In genomic region chr16:28823719-28824547, GRCh38 we compare ENCODE assay signal across 8 cellular contexts. TPM values are rescaled to one million over a fixed set of nuclear protein-coding genes. Genes with fewer than 3 reads are reported as not detected.
DNase-seq lines count a peak whose midpoint lies in the region; ATAC-seq, FAIRE-seq and TF ChIP-seq lines count a peak whose summit lies in the region.

No MANE protein-coding gene starts in this region.

- peak; percentile 91 for FAIRE-seq in GM12891 (lab: Jason Lieb, UNC)

- H3K36me3 ChIP-seq in heart left ventricle (peaks cover 0 to 42% (median 35%) of the 10 kb centered on the region in 9 donors), transverse colon (peaks cover 0 to 33% (median 10%) of the 10 kb centered on the region in 4 donors)

- peaks cover 0 to 33% (median 21%) of the 10 kb centered on the region in 12 donors for H3K4me1 ChIP-seq in heart left ventricle
- peaks cover 16 to 31% (median 24%) of the 10 kb centered on the region in 4 donors for H3K4me1 ChIP-seq in transverse colon

- no peak for TF ChIP-seq EP300 in transverse colon (IDR thresholded peaks at IDR 0.05; ENCODE audit: low read depth)

- intact Hi-C loops in heart left ventricle (cut with DNase I) = loop anchor here in 9 of 10 donors (1.0 to 5.0 kb wide), 11 partner anchors 21 to 128 kb away; partner anchors contain the start of genes TUFM (in 4 of the 9), SH2B1 (in 3 of the 9), NFATC2IP (in 2 of the 9) and ATP2A1 (in 1 of the 9)
- intact Hi-C loops in transverse colon (cut with DNase I; ENCODE audit: low total_unique reads) = no loop called here

- H3K4me3 ChIP-seq in heart left ventricle (peak overlapping the region; percentile 72 to 100 (median 99)), transverse colon (peak overlapping the region; percentile 84 to 100 (median 99))

- ATAC-seq in HG02852 (IDR thresholded peaks at IDR 0.05; ENCODE audit: unreplicated experiment) (peak; percentile 46), heart left ventricle (peak; percentile 92 to 97 (median 96))

- H3K27me3 ChIP-seq in heart left ventricle (no peaks in the 10 kb centered on the region), transverse colon (no peaks in the 10 kb centered on the region)

- TF ChIP-seq POLR2A in GM12891 (IDR thresholded peaks at IDR 0.05; ENCODE audit: low read depth, low read length) (no peak), heart left ventricle (IDR thresholded peaks at IDR 0.05) (peak in 1 of 2 donors; percentile 53), transverse colon (IDR thresholded peaks at IDR 0.05) (peak; percentile 71)

- 0 to 1% (median 0%) methylated on average over 58 to 75 of the region's 75 CpGs for WGBS in adipose tissue, 3 donors
- 0 to 2% (median 1%) methylated on average over 33 to 75 of the region's 75 CpGs for WGBS in heart left ventricle, 4 donors
- WGBS in transverse colon (ENCODE audit: low coverage in 1 of 2), 2 donors = 0% methylated on average over 35 of the region's 75 CpGs; no CpG with 5 or more reads in 1 of the 2 donors

- H3K27ac ChIP-seq in adipose tissue (ENCODE audit: low read depth, low read length) (peak overlapping the region; percentile 98), heart left ventricle (peak overlapping the region; percentile 90 to 100 (median 99)), transverse colon (peak overlapping the region; percentile 99 to 100 (median 100))

- in situ Hi-C loops in transverse colon (cut with MboI; ENCODE audit: low pct_ligation_motif_present in 1 of 4, low pct_unique_long_range_greater_than_20kb in 1 of 4, low sequenced_read_pairs in 3 of 4) = loop anchor here in 1 of 4 donors (10.0 kb wide), 1 partner anchor 121 kb away; no protein-coding TSS in a partner anchor

- H3K9me3 ChIP-seq in heart left ventricle = no peaks in the 10 kb centered on the region
- no peaks in the 10 kb centered on the region for H3K9me3 ChIP-seq in transverse colon

- peak in 11 of 12 donors; percentile 6 to 51 (median 31) for TF ChIP-seq CTCF in heart left ventricle (IDR thresholded peaks at IDR 0.05)
- TF ChIP-seq CTCF in transverse colon (IDR thresholded peaks at IDR 0.05) = peak in 4 of 5 experiments; percentile 21 to 67 (median 26)

- DNase-seq in GM12891 (ENCODE audit: insufficient read length, low spot score) (peak; percentile 91), NCI-H1436 treated with DMSO at 0.1 percent for 48 hours (lab: John Stamatoyannopoulos, UW) (peak; percentile 89), SW480 (ENCODE audit: low spot score) (peak; percentile 94), heart left ventricle (peak; percentile 98 to 99 (median 98)), pons (ENCODE audit: low spot score) (peak; percentile 94), transverse colon (peak; percentile 97)

TF ChIP-seq in GM12891, 5 proteins besides CTCF, POLR2A, EP300 and RAD21:
- TF ChIP-seq POU2F2 (IDR thresholded peaks at IDR 0.05; ENCODE audit: low read depth, low read length) (peak; percentile 51; the same call in 1 of the 2 replicates), PAX5 (IDR thresholded peaks at IDR 0.05; ENCODE audit: insufficient read depth, low read length, severe bottlenecking) (no peak), TAF1 (IDR thresholded peaks at IDR 0.05; ENCODE audit: low read depth, low read length) (peak; percentile 16; the same call in 1 of the 2 replicates), POLR2AphosphoS5 (IDR thresholded peaks at IDR 0.05; ENCODE audit: low read depth, low read length) (peak; percentile 76), SPI1 (IDR thresholded peaks at IDR 0.05; ENCODE audit: low read depth, low read length) (no peak)

RNA-seq across cellular contexts. Expression of gene ATXN2L, which starts 1.1 kb away (rescaled TPM):
- polyA plus RNA-seq in GM12891 (2012; ENCODE audit: low read depth, missing spikeins) = 95.9 TPM
- polyA plus RNA-seq in adipose tissue (10 to 100 TPM; 37.1 to 61.4 (median 53.0) TPM), heart left ventricle (10 to 100 TPM; 43.5 to 48.9 TPM)
- total RNA-seq in heart left ventricle (10 to 100 TPM; 33.7 to 73.9 (median 44.8) TPM), transverse colon (100 to 1,000 TPM in 3 of 4 donors, 10 to 100 TPM in 1; 90.2 to 165 (median 105) TPM)

RNA-seq across cellular contexts. Expression of gene TUFM, which starts 22.2 kb away (rescaled TPM):
- polyA plus RNA-seq in GM12891 (2012; ENCODE audit: low read depth, missing spikeins) = 166 TPM
- 100 to 1,000 TPM; 104 to 196 (median 119) TPM for polyA plus RNA-seq in adipose tissue
- 100 to 1,000 TPM; 179 to 250 (median 225) TPM for total RNA-seq in heart left ventricle
- polyA plus RNA-seq in heart left ventricle = 100 to 1,000 TPM; 281 to 384 TPM
- 100 to 1,000 TPM; 126 to 190 (median 143) TPM for total RNA-seq in transverse colon

RNA-seq across cellular contexts. Expression of gene SH2B1, which starts 39.7 kb away (rescaled TPM):
- polyA plus RNA-seq in GM12891 (2012; ENCODE audit: low read depth, missing spikeins) = 26.7 TPM
- polyA plus RNA-seq in adipose tissue = 10 to 100 TPM; 25.3 to 49.3 (median 28.3) TPM
- total RNA-seq in heart left ventricle = 10 to 100 TPM; 27.5 to 47.1 (median 34.7) TPM
- 10 to 100 TPM; 34.6 to 43.0 TPM for polyA plus RNA-seq in heart left ventricle
- 100 to 1,000 TPM in 1 of 4 donors, 10 to 100 TPM in 3; 28.5 to 111 (median 60.4) TPM for total RNA-seq in transverse colon

RNA-seq across cellular contexts. Expression of gene ATP2A1, which starts 54.4 kb away (rescaled TPM):
- polyA plus RNA-seq in GM12891 (2012; ENCODE audit: low read depth, missing spikeins) = 1.6 TPM
- polyA plus RNA-seq in adipose tissue = under 1 TPM; 0.34 to 0.46 (median 0.39) TPM
- total RNA-seq in heart left ventricle = under 1 TPM in 5 of 9 donors, not detected in 4; 0.15 to 0.63 (median 0.52) TPM
- polyA plus RNA-seq in heart left ventricle = under 1 TPM; 0.06 to 0.19 TPM
- total RNA-seq in transverse colon = 1 to 10 TPM in 3 of 4 donors, not detected in 1; 1.1 to 3.2 (median 1.4) TPM

Comparison
In these comparisons a context has a peak if more than half of its experiments do, and no peak if none do; other contexts are left out.
1. Peak in every context shown above with its lines: DNase-seq, ATAC-seq, H3K4me3 ChIP-seq and H3K27ac ChIP-seq.